16 cellular contexts compared by ENCODE assay signal in the genomic region with DNA sequence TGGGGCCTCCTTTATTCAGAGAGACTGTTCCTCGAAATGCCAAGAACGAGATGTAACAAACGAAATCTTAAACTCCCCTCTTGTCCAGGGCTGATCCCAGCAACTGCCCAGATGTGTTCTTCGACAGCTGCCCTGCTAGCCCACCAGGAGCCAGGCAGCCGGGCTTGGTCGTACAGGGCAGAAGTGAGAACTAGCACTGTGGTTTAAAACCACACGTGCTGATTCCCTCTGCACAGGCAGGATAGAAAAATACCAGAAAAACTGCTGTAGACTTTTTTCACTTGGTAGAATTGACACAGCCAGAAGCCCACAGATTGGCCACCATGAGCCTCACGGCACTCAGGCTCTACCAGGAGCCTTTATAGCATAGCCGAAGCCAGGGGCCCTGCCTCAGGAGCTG. TPM values are rescaled to one million over a fixed set of nuclear protein-coding genes. Genes with fewer than 3 reads are reported as not detected.
A peak's percentile ranks its signal among the peaks of the same experiment; 100 is the strongest.
DNase-seq lines count a peak whose midpoint lies in the region; TF ChIP-seq lines count a peak whose summit lies in the region.
"Had no signal": no experiment of that assay in that cellular context is flagged by ENCODE, and none has a peak within 500 bp of the region (broad histone marks: within the 10 kb centered on the region; RNA-seq: fewer than 3 reads in every experiment).

No MANE protein-coding gene starts in this region.

- H3K9me3 Mint-ChIP-seq in glutamatergic neuron (ENCODE audit: unreplicated experiment) (peaks cover 27% of the 10 kb centered on the region), HFFc6 (no peaks in the 10 kb centered on the region)

- H3K27ac Mint-ChIP-seq in glutamatergic neuron (ENCODE audit: unreplicated experiment) (peak overlapping the region; percentile 55), HFFc6 (no peak overlapping the region)

- intact Hi-C loops in left ventricle myocardium inferior (cut with micrococcal nuclease): no loop called here
- intact Hi-C loops in cardiac septum (cut with DNase I): no loop called here

- no peaks in the 10 kb centered on the region for H3K27me3 ChIP-seq in left ventricle myocardium inferior (ENCODE audit: low read depth)
- H3K27me3 ChIP-seq: esophagus squamous epithelium, transverse colon had no signal

- H3K36me3 Mint-ChIP-seq in glutamatergic neuron (ENCODE audit: unreplicated experiment) (peaks cover 9% of the 10 kb centered on the region), HFFc6 (ENCODE audit: low read depth) (peaks cover 18% of the 10 kb centered on the region)

- H3K4me3 Mint-ChIP-seq in glutamatergic neuron (ENCODE audit: unreplicated experiment): no peak overlapping the region
- H3K4me3 Mint-ChIP-seq in HFFc6: no peak overlapping the region

- TF ChIP-seq CTCF in left ventricle myocardium inferior (IDR thresholded peaks at IDR 0.05; ENCODE audit: borderline replicate concordance) (no peak), RWPE1 (conservative IDR thresholded peaks at IDR 0.05; ENCODE audit: low read depth) (no peak), glutamatergic neuron (IDR thresholded peaks at IDR 0.05; ENCODE audit: partially characterized antibody, unreplicated experiment) (no peak), HFFc6 (IDR thresholded peaks at IDR 0.05) (no peak)

- H3K27ac ChIP-seq in left ventricle myocardium inferior (replicated peaks) (peak overlapping the region; percentile 75), RWPE1 (peak overlapping the region; percentile 88)
- H3K27ac ChIP-seq: esophagus squamous epithelium, KMS-11, PC-9, transverse colon had no signal

- H3K27me3 Mint-ChIP-seq in glutamatergic neuron (ENCODE audit: unreplicated experiment) (peaks cover 18% of the 10 kb centered on the region), HFFc6 (ENCODE audit: insufficient read depth) (peaks cover 10% of the 10 kb centered on the region)

- no peaks in the 10 kb centered on the region for H3K9me3 ChIP-seq in left ventricle myocardium inferior (replicated peaks)
- H3K9me3 ChIP-seq: esophagus squamous epithelium, transverse colon had no signal

- H3K4me1 Mint-ChIP-seq in glutamatergic neuron (ENCODE audit: low read depth, unreplicated experiment): peaks cover 20% of the 10 kb centered on the region
- no peaks in the 10 kb centered on the region for H3K4me1 Mint-ChIP-seq in HFFc6 (ENCODE audit: low read depth)

- no peak for DNase-seq in left ventricle myocardium inferior
- DNase-seq in cardiac septum (ENCODE audit: low spot score): no peak
- no peak for DNase-seq in RWPE1 (ENCODE audit: low spot score)
- no peak for DNase-seq in glutamatergic neuron
- no peak for DNase-seq in NCI-H524 (lab: John Stamatoyannopoulos, UW)
- no peak for DNase-seq in amygdala (lab: John Stamatoyannopoulos, UW)
- DNase-seq in HFFc6: no peak
- DNase-seq: effector CD4-positive, alpha-beta T cell; esophagus squamous epithelium; mesenchymal stem cell; NCI-H2029; NCI-H226; PC-9; stimulated activated naive CD4-positive, alpha-beta T cell treated with Interleukin-2 at 50 U/mL for 16 hours; transverse colon had no signal

- H3K4me3 ChIP-seq in left ventricle myocardium inferior: no peak overlapping the region
- H3K4me3 ChIP-seq: esophagus squamous epithelium, PC-9, transverse colon had no signal

- CTCF ChIA-PET in RWPE1 (lab: Yijun Ruan, JAX): interaction anchor here (1.2 kb wide), 1 partner anchor 28 kb away, joined by 5 read pairs; no protein-coding TSS in a partner anchor

- peaks cover 34% of the 10 kb centered on the region for H3K4me1 ChIP-seq in left ventricle myocardium inferior
- H3K4me1 ChIP-seq: transverse colon had no signal

- POLR2A ChIA-PET in RWPE1 (lab: Yijun Ruan, JAX; ENCODE audit: low non-redundant PET): no interaction called here

- peaks cover 93% of the 10 kb centered on the region for H3K36me3 ChIP-seq in left ventricle myocardium inferior

RNA-seq across cellular contexts. Expression of gene PLD6, which starts 33.1 kb away (rescaled TPM):
- 7.3 TPM for total RNA-seq in left ventricle myocardium inferior
- 1.4 TPM for total RNA-seq in cardiac septum
- total RNA-seq in glutamatergic neuron (ENCODE audit: unreplicated experiment): 1.1 TPM
- total RNA-seq in HFFc6 (2021; fragmentation: NEBNext Ultra II Directional; extraction: Animal tissue kit (Norgen Biotek cat#: 25700)): 1 to 10 TPM; 1.7 to 3.6 (median 2.3) TPM
